ENCODE assay signal across 9 cellular contexts in the genomic region with DNA sequence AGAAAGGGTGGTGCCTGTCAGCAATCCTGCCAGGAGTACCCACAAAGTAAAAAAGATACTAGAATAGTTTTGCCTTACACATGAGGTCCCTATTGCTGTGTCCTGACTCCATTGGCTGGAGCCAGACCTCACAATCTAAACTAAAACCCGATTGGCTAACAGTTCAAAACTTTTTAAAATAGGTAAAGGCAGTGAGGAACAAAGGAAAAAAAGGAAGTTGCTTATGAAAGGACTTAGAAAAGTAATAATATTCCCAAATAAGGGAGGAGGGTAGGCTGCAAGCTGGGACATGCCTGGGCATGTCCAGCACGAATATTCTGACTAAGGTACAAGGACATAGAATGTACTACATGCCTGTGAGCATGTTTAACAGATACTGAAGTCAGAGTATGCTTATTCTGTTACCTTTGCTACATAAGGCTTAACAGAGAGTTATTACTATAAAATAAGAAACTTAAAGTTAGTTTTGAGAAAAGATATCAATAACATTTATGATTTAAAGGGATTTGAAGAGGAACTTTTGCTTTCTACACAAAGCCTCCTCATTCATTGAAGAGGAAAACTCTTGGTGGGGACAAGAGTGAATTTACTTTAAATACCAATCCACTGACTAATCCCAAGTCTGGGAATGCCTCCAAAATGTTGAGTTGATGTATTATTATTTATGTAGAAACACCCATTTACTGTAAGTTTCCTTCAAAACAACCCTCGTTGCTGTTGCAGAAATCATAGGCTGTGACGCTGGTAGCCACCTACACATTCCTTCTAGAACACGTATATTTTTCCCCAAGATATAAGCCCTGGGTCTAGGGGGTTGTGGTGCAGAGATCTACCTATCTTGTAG. TPM values are rescaled to one million over a fixed set of nuclear protein-coding genes. Genes with fewer than 3 reads are reported as not detected.
A peak's percentile ranks its signal among the peaks of the same experiment; 100 is the strongest.
DNase-seq lines count a peak whose midpoint lies in the region; ATAC-seq and TF ChIP-seq lines count a peak whose summit lies in the region.
"Had no signal": no experiment of that assay in that cellular context is flagged by ENCODE, and none has a peak within 500 bp of the region (broad histone marks: within the 10 kb centered on the region; RNA-seq: fewer than 3 reads in every experiment).

No MANE protein-coding gene starts in this region.

- in situ Hi-C loops in HAP-1 (cut with MboI; ENCODE audit: low sequenced_read_pairs): no loop called here

- H3K27me3 Mint-ChIP-seq in glutamatergic neuron (ENCODE audit: unreplicated experiment): no peaks in the 10 kb centered on the region

- peak; percentile 94 for ATAC-seq in RWPE2 (ENCODE audit: low read depth)
- no peak for ATAC-seq in HG03439 (IDR thresholded peaks at IDR 0.05; ENCODE audit: unreplicated experiment)

- H3K4me1 Mint-ChIP-seq in glutamatergic neuron (ENCODE audit: low read depth, unreplicated experiment): no peaks in the 10 kb centered on the region

- peaks cover 4% of the 10 kb centered on the region; the same call in 1 of the 2 replicates for H3K9me3 ChIP-seq in HAP-1
- no peaks in the 10 kb centered on the region for H3K9me3 ChIP-seq in RWPE2 (ENCODE audit: severe bottlenecking)

- H3K4me1 ChIP-seq in HAP-1: peaks cover 21% of the 10 kb centered on the region
- H3K4me1 ChIP-seq in RWPE2 (ENCODE audit: insufficient read depth, poor library complexity, severe bottlenecking): peaks cover 33% of the 10 kb centered on the region
- H3K4me1 ChIP-seq in rectal smooth muscle tissue (ENCODE audit: control insufficient read depth, insufficient read depth, low read length): peaks cover 9% of the 10 kb centered on the region

- no peaks in the 10 kb centered on the region for H3K36me3 Mint-ChIP-seq in glutamatergic neuron (ENCODE audit: unreplicated experiment)
- H3K36me3 Mint-ChIP-seq: activated naive CD8-positive, alpha-beta T cell had no signal

- peaks cover 1% of the 10 kb centered on the region for H3K9me3 Mint-ChIP-seq in glutamatergic neuron (ENCODE audit: unreplicated experiment)

- no peaks in the 10 kb centered on the region; the same call in 1 of the 2 replicates for H3K36me3 ChIP-seq in HAP-1 (replicated peaks)
- H3K36me3 ChIP-seq in RWPE2 (ENCODE audit: low read depth): no peaks in the 10 kb centered on the region; the same call in 1 of the 2 replicates
- H3K36me3 ChIP-seq in rectal smooth muscle tissue (ENCODE audit: control insufficient read depth, insufficient read depth, low read length): no peaks in the 10 kb centered on the region

- peak overlapping the region; percentile 97 for H3K27ac ChIP-seq in RWPE2 (ENCODE audit: poor library complexity, severe bottlenecking)
- peak overlapping the region; percentile 84 for H3K27ac ChIP-seq in rectal smooth muscle tissue (ENCODE audit: low read depth, low read length)

- H3K27me3 ChIP-seq in HAP-1 (ENCODE audit: low read depth) (no peaks in the 10 kb centered on the region), RWPE2 (ENCODE audit: insufficient read depth, poor library complexity, severe bottlenecking) (no peaks in the 10 kb centered on the region), rectal smooth muscle tissue (ENCODE audit: control insufficient read depth, insufficient read depth, low read length) (no peaks in the 10 kb centered on the region)

- H3K4me3 Mint-ChIP-seq in glutamatergic neuron (ENCODE audit: unreplicated experiment): no peak overlapping the region
- H3K4me3 Mint-ChIP-seq: activated naive CD8-positive, alpha-beta T cell had no signal

- H3K9ac ChIP-seq in rectal smooth muscle tissue (ENCODE audit: low read length): no peak overlapping the region

- TF ChIP-seq CTCF in RWPE2 (IDR thresholded peaks at IDR 0.05; ENCODE audit: poor library complexity, severe bottlenecking) (no peak), glutamatergic neuron (IDR thresholded peaks at IDR 0.05; ENCODE audit: partially characterized antibody, unreplicated experiment) (no peak)

- H3K27ac Mint-ChIP-seq in glutamatergic neuron (ENCODE audit: unreplicated experiment): no peak overlapping the region
- H3K27ac Mint-ChIP-seq: activated naive CD8-positive, alpha-beta T cell had no signal

- peak; percentile 84 to 89 for DNase-seq in HAP-1 (ENCODE audit: low spot score in 2 of 2)
- DNase-seq in RWPE2 (ENCODE audit: low spot score): peak; percentile 72
- peak; percentile 95 for DNase-seq in fibroblast of gingiva (ENCODE audit: low read depth)
- DNase-seq in glutamatergic neuron: no peak
- no peak for DNase-seq in SHP77 treated with DMSO at 0.1 percent for 48 hours (lab: John Stamatoyannopoulos, UW)
- no peak for DNase-seq in NCI-H524 (lab: John Stamatoyannopoulos, UW)

- H3K4me3 ChIP-seq in HAP-1: peak overlapping the region; percentile 11
- H3K4me3 ChIP-seq in RWPE2 (ENCODE audit: severe bottlenecking): no peak overlapping the region
- no peak overlapping the region for H3K4me3 ChIP-seq in rectal smooth muscle tissue (ENCODE audit: low read length)

RNA-seq across cellular contexts. Expression of gene MTHFD1L, which starts 8.2 kb away (rescaled TPM):
- total RNA-seq in glutamatergic neuron (ENCODE audit: unreplicated experiment): 35.9 TPM

Comparison
In these comparisons a context has a peak if more than half of its experiments do, and no peak if none do; other contexts are left out.
1. DNase-seq: peak in HAP-1 (2 of 2), RWPE2 (single experiment) and fibroblast of gingiva (single experiment); none in glutamatergic neuron (single experiment), SHP77 treated with DMSO at 0.1 percent for 48 hours (single experiment) and NCI-H524 (0 of 2).